Comparison of ENCODE assay signal across 26 cellular contexts in genomic region chr15:68962464-68962863, GRCh38. TPM values are rescaled to one million over a fixed set of nuclear protein-coding genes. Genes with fewer than 3 reads are reported as not detected.
"Had no signal": no experiment of that assay in that cellular context is flagged by ENCODE, and none has a peak within 500 bp of the region (broad histone marks: within the 10 kb centered on the region; RNA-seq: fewer than 3 reads in every experiment).

No MANE protein-coding gene starts in this region.

- H3K4me3 ChIP-seq: esophagus muscularis mucosa, gastroesophageal sphincter, heart left ventricle, hepatocyte, lung, ovary, psoas muscle, sigmoid colon, thoracic aorta, tibial nerve, upper lobe of left lung had no signal

- H3K4me1 Mint-ChIP-seq: memory B cell, natural killer cell had no signal

- H3K36me3 ChIP-seq: esophagus muscularis mucosa, gastroesophageal sphincter, heart left ventricle, ovary, sigmoid colon, thoracic aorta, tibial nerve, upper lobe of left lung had no signal

- H3K27me3 ChIP-seq: ovary, sigmoid colon, tibial nerve, upper lobe of left lung had no signal

- H3K9me3 Mint-ChIP-seq: dendritic cell treated with granulocyte-macrophage colony-stimulating factor and Interleukin-4, amounts not matched to agents 40 ng/mL and 50 ng/mL, for 4 days; natural killer cell; stimulated activated naive CD8-positive, alpha-beta T cell treated with anti-CD3 and anti-CD28 coated beads, Interleukin-15, Interleukin-2, amounts not matched to agents 100 ng/mL and 50 ng/mL, for 24 hours had no signal

- H3K27ac ChIP-seq: esophagus muscularis mucosa, foreskin keratinocyte, gastroesophageal sphincter, heart left ventricle, hepatocyte, ovary, psoas muscle, sigmoid colon, thoracic aorta, tibial nerve, upper lobe of left lung had no signal

- H3K9me3 ChIP-seq: esophagus muscularis mucosa, gastroesophageal sphincter, ovary, psoas muscle, sigmoid colon, thoracic aorta had no signal

- H3K4me3 Mint-ChIP-seq: dendritic cell treated with granulocyte-macrophage colony-stimulating factor and Interleukin-4, amounts not matched to agents 40 ng/mL and 50 ng/mL, for 4 days; memory B cell; natural killer cell; stimulated activated naive B cell treated with anti-CD40 and anti-IgM and Interleukin-4, amounts not matched to agents 10 μg/mL and 1 μg/mL and 100 μg/mL, for 72 hours; stimulated activated naive CD8-positive, alpha-beta T cell treated with anti-CD3 and anti-CD28 coated beads, Interleukin-15, Interleukin-2, amounts not matched to agents 100 ng/mL and 50 ng/mL, for 24 hours had no signal

- H3K27ac Mint-ChIP-seq: dendritic cell treated with granulocyte-macrophage colony-stimulating factor and Interleukin-4, amounts not matched to agents 40 ng/mL and 50 ng/mL, for 4 days; memory B cell; natural killer cell; stimulated activated naive B cell treated with anti-CD40 and anti-IgM and Interleukin-4, amounts not matched to agents 10 μg/mL and 1 μg/mL and 100 μg/mL, for 72 hours; stimulated activated naive CD8-positive, alpha-beta T cell treated with anti-CD3 and anti-CD28 coated beads, Interleukin-15, Interleukin-2, amounts not matched to agents 100 ng/mL and 50 ng/mL, for 24 hours had no signal

- H3K4me1 ChIP-seq: esophagus muscularis mucosa, foreskin keratinocyte, gastroesophageal sphincter, psoas muscle, sigmoid colon, tibial nerve had no signal

- H3K4me2 ChIP-seq: hepatocyte had no signal

- DNase-seq: effector memory CD4-positive, alpha-beta T cell; foreskin keratinocyte; heart left ventricle; kidney; natural killer cell; occipital lobe; ovary; posterior cingulate gyrus; psoas muscle; right cardiac atrium; sigmoid colon; stimulated activated CD4-positive, alpha-beta T cell treated with anti-CD3 and anti-CD28 coated beads, Interleukin-2, amount 100 ng/mL, for 24 hours; stimulated activated naive B cell treated with anti-CD40 and anti-IgM and Interleukin-4, amounts not matched to agents 10 μg/mL and 1 μg/mL and 100 μg/mL, for 72 hours; upper lobe of left lung had no signal

- H3K36me3 Mint-ChIP-seq: memory B cell, natural killer cell had no signal

- ATAC-seq: foreskin keratinocyte; gastroesophageal sphincter; heart left ventricle; left lobe of liver; natural killer cell; psoas muscle; right cardiac atrium; stimulated activated naive B cell treated with anti-CD40 and anti-IgM and Interleukin-4, amounts not matched to agents 10 μg/mL and 1 μg/mL and 100 μg/mL, for 72 hours had no signal

RNA-seq across cellular contexts. Expression of gene SPESP1, which starts 32.1 kb away (rescaled TPM):
- total RNA-seq: hepatocyte had no signal

RNA-seq across cellular contexts. Expression of gene NOX5, which starts 52.0 kb away (rescaled TPM):
- total RNA-seq: endothelial cell of umbilical vein, mononuclear cell had no signal
